8 cellular contexts compared by ENCODE assay signal in genomic region chr14:100297320-100298300, GRCh38.
DNase-seq lines count a peak whose midpoint lies in the region; ATAC-seq and TF ChIP-seq lines count a peak whose summit lies in the region.

No MANE protein-coding gene starts in this region.

- H3K27ac ChIP-seq in DOHH2 (ENCODE audit: low read depth, low read length) (peak overlapping the region; percentile 59), HL-60 (replicated peaks) (peak overlapping the region; percentile 61), cingulate gyrus (ENCODE audit: low read depth, low read length) (peak overlapping the region; percentile 77)

- DNase-seq in HL-60 (ENCODE audit: low read depth in 1 of 2, low spot score in 1 of 2) (peak; percentile 67 to 89), middle frontal gyrus (ENCODE audit: extremely low spot score, low spot score) (peak; percentile 42), cortex of kidney (lab: John Stamatoyannopoulos, UW) (no peak)
- DNase-seq in activated CD8-positive, alpha-beta memory T cell treated with anti-CD3 and anti-CD28 coated beads, Interleukin-2, amount 50 U/mL, for 48 hours, result no peak
- DNase-seq in activated CD8-positive, alpha-beta memory T cell treated with anti-CD3 and anti-CD28 coated beads for 24 hours, result no peak

- H3K9me3 ChIP-seq in DOHH2 (ENCODE audit: control insufficient read depth, insufficient read depth, low read length), result no peaks in the 10 kb centered on the region

- no peaks in the 10 kb centered on the region for H4K20me1 ChIP-seq in DOHH2 (ENCODE audit: control insufficient read depth, insufficient read depth, low read depth, low read length)

- H3K27me3 ChIP-seq in DOHH2 (ENCODE audit: control insufficient read depth, low read length) (no peaks in the 10 kb centered on the region), HL-60 (ENCODE audit: insufficient read depth, poor library complexity, severe bottlenecking) (no peaks in the 10 kb centered on the region)

- H3K4me1 ChIP-seq in DOHH2 (ENCODE audit: control insufficient read depth, low read length), result peaks cover 60% of the 10 kb centered on the region

- no peaks in the 10 kb centered on the region for H3K36me3 ChIP-seq in DOHH2 (ENCODE audit: control insufficient read depth, low read length)

- no peaks in the 10 kb centered on the region for H3K9me2 ChIP-seq in DOHH2 (replicated peaks; ENCODE audit: control insufficient read depth, low read length)

- peak; percentile 91 for ATAC-seq in GM21390 (IDR thresholded peaks at IDR 0.05; ENCODE audit: unreplicated experiment)

- H3K4me2 ChIP-seq in DOHH2 (ENCODE audit: low read length), result peak overlapping the region; percentile 71

- H3K4me3 ChIP-seq in DOHH2 (ENCODE audit: low read length) (peak overlapping the region; percentile 48), HL-60 (replicated peaks; ENCODE audit: insufficient read depth, low read length) (no peak overlapping the region)

- H3F3A ChIP-seq in DOHH2 (ENCODE audit: control insufficient read depth, insufficient read depth), result peaks cover 4% of the 10 kb centered on the region

- no peaks in the 10 kb centered on the region for H3K79me2 ChIP-seq in DOHH2 (ENCODE audit: control insufficient read depth, low read length)

- TF ChIP-seq CTCF in DOHH2 (IDR thresholded peaks at IDR 0.05; ENCODE audit: low read depth, low read length, poor library complexity, severe bottlenecking) (no peak), HL-60 (IDR thresholded peaks at IDR 0.05; ENCODE audit: insufficient read depth, low read length) (no peak)

Comparison
In these comparisons a context has a peak if more than half of its experiments do, and no peak if none do; other contexts are left out.
1. DNase-seq: peak in HL-60 (2 of 2) and middle frontal gyrus (single experiment); none in activated CD8-positive, alpha-beta memory T cell treated with anti-CD3 and anti-CD28 coated beads, Interleukin-2, amount 50 U/mL, for 48 hours (single experiment), activated CD8-positive, alpha-beta memory T cell treated with anti-CD3 and anti-CD28 coated beads for 24 hours (single experiment) and cortex of kidney (single experiment).
2. Peak in every context shown above with its lines, with median percentiles within 50 percentile points of each other: H3K27ac ChIP-seq.